In genomic region chr2:222845314-222845713, GRCh38 we compare ENCODE assay signal across 6 cellular contexts. TPM values are rescaled to one million over a fixed set of nuclear protein-coding genes. Genes with fewer than 3 reads are reported as not detected.
DNase-seq lines count a peak whose midpoint lies in the region; ATAC-seq, FAIRE-seq and TF ChIP-seq lines count a peak whose summit lies in the region.
"Not testable (repeated sequence)": the region's sequence is repeated elsewhere in the genome, so short reads cannot be mapped to it uniquely, and the experiment has no call there.

No MANE protein-coding gene starts in this region.

- not testable (repeated sequence) for FAIRE-seq in K562 (lab: Jason Lieb, UNC)

- H3K27me3 ChIP-seq in PC-3 (ENCODE audit: low read length); K562 (ENCODE audit: control insufficient read depth in 2 of 2, insufficient read depth in 2 of 2, low read length in 2 of 2); neutrophil: not testable (repeated sequence)

- peak overlapping the region; percentile 47; the same call in 1 of the 2 replicates for H3K9ac ChIP-seq in PC-3 (ENCODE audit: low read length)
- not testable (repeated sequence) for H3K9ac ChIP-seq in K562 (ENCODE audit: insufficient read depth in 1 of 2, low read depth in 2 of 2, low read length in 2 of 2)

- H3K79me2 ChIP-seq in PC-3 (ENCODE audit: low read length); K562 (ENCODE audit: control insufficient read depth, insufficient read depth, low read length): not testable (repeated sequence)

- H3K4me2 ChIP-seq in PC-3 (ENCODE audit: low read length), result peak overlapping the region; percentile 81
- H3K4me2 ChIP-seq in K562 (ENCODE audit: insufficient read depth, low read length), result not testable (repeated sequence)

- H3K4me1 ChIP-seq in PC-3 (ENCODE audit: insufficient read depth, low read length) (peaks cover 68% of the 10 kb centered on the region), neutrophil (ENCODE audit: control insufficient read depth in 1 of 2, insufficient read depth in 1 of 2, low read depth in 1 of 2, low read length in 1 of 2) (peaks cover 50 to 51% of the 10 kb centered on the region in 2 experiments)
- not testable (repeated sequence) for H3K4me1 ChIP-seq in K562 (replicated peaks in 1 of 2; ENCODE audit: control insufficient read depth in 2 of 2, insufficient read depth in 2 of 2, low read length in 2 of 2)

- H3K4me3 ChIP-seq in PC-3 (ENCODE audit: low read length); K562; neutrophil (ENCODE audit: low read depth in 1 of 2, low read length in 1 of 2): not testable (repeated sequence)

- H3K36me3 Mint-ChIP-seq in CD14-positive monocyte, result not testable (repeated sequence)

- peak overlapping the region; percentile 86 to 99 (median 97) for H3K27ac Mint-ChIP-seq in CD14-positive monocyte

- DNase-seq in CD14-positive monocyte (ENCODE audit: low spot score); PC-3; RWPE1 (ENCODE audit: low spot score); K562 (ENCODE audit: extremely low read depth in 1 of 4, low spot score in 3 of 4); epithelial cell of prostate (ENCODE audit: low read depth, low spot score): not testable (repeated sequence)

- not testable (repeated sequence) for TF ChIP-seq POLR2A in K562 (conservative IDR thresholded peaks at IDR 0.05)

- peak overlapping the region; percentile 90 for H3K27ac ChIP-seq in PC-3 (ENCODE audit: low read length)
- 0 out of 2 replicates have a peak overlapping the region, but pooled peaks have one; percentile 38 for H3K27ac ChIP-seq in RWPE1
- H3K27ac ChIP-seq in K562 (ENCODE audit: extremely low read depth, low read depth, low read length), result not testable (repeated sequence)
- peak overlapping the region; percentile 93 for H3K27ac ChIP-seq in epithelial cell of prostate
- H3K27ac ChIP-seq in neutrophil, result peak overlapping the region; percentile 91

- H3K9me3 Mint-ChIP-seq in CD14-positive monocyte, result not testable (repeated sequence)

- not testable (repeated sequence) for H2AFZ ChIP-seq in PC-3 (ENCODE audit: low read length); K562 (ENCODE audit: low read depth, low read length)

- POLR2A ChIA-PET in PC-3 (lab: Charles Lee; ENCODE audit: unreplicated experiment); RWPE1 (lab: Yijun Ruan, JAX; ENCODE audit: low non-redundant PET); K562 (lab: Yijun Ruan, JAX): not testable (repeated sequence)

- TF ChIP-seq EP300 in K562 (IDR thresholded peaks at IDR 0.05; ENCODE audit: low read length), result not testable (repeated sequence)

- not testable (repeated sequence) for TF ChIP-seq CTCF in CD14-positive monocyte (IDR thresholded peaks at IDR 0.05); PC-3 (conservative IDR thresholded peaks at IDR 0.05; ENCODE audit: low read depth, low read length); RWPE1 (conservative IDR thresholded peaks at IDR 0.05; ENCODE audit: low read depth); K562 (IDR thresholded peaks at IDR 0.05 in 2 of 3, conservative IDR thresholded peaks at IDR 0.05 in 1 of 3; ENCODE audit: insufficient read depth in 2 of 3, low read depth in 1 of 3, low read length in 3 of 3); neutrophil (IDR thresholded peaks at IDR 0.05)

- intact Hi-C loops in CD14-positive monocyte (cut with micrococcal nuclease); PC-3 (cut with micrococcal nuclease); K562 (cut with micrococcal nuclease): not testable (repeated sequence)

- ATAC-seq in PC-3, K562: not testable (repeated sequence)

- peaks cover 1 to 10% (median 3%) of the 10 kb centered on the region in 3 donors for H3K27me3 Mint-ChIP-seq in CD14-positive monocyte (ENCODE audit: low read depth in 3 of 3)

- not testable (repeated sequence) for H3K36me3 ChIP-seq in PC-3 (ENCODE audit: low read depth, low read length); K562 (ENCODE audit: control insufficient read depth, insufficient read depth, low read length); neutrophil

- in situ Hi-C loops in K562 (cut with MboI), result not testable (repeated sequence)

- CTCF ChIA-PET in PC-3 (lab: Charles Lee); RWPE1 (lab: Yijun Ruan, JAX); K562 (lab: Yijun Ruan, JAX; ENCODE audit: low intra/inter-chr PET ratio): not testable (repeated sequence)

- not testable (repeated sequence) for TF ChIP-seq RAD21 in K562 (CRISPR knock-in tag; conservative IDR thresholded peaks at IDR 0.05 in 1 of 2, IDR thresholded peaks at IDR 0.05 in 1 of 2)

- not testable (repeated sequence) for H4K20me1 ChIP-seq in PC-3 (ENCODE audit: low read length); K562 (replicated peaks; ENCODE audit: control insufficient read depth, insufficient read depth, low read length)

- BruUV-seq in PC-3 (replicated peaks; lab: Mats Ljungman, UMichigan); K562 (replicated peaks; lab: Mats Ljungman, UMichigan): not testable (repeated sequence)

- H3K9me3 ChIP-seq in PC-3 (ENCODE audit: low read length); K562 (replicated peaks; ENCODE audit: control insufficient read depth, insufficient read depth, low read depth, low read length); neutrophil: not testable (repeated sequence)

- not testable (repeated sequence) for H3K4me3 Mint-ChIP-seq in CD14-positive monocyte

- H3F3A ChIP-seq in PC-3 (ENCODE audit: low read length, unreplicated experiment), result peaks cover 11% of the 10 kb centered on the region

- not testable (repeated sequence) for H3K9me2 ChIP-seq in PC-3 (replicated peaks; ENCODE audit: low read length)

- not testable (repeated sequence) for H3K9me1 ChIP-seq in K562 (ENCODE audit: control insufficient read depth, insufficient read depth, low read length)

- WGBS in K562 (ENCODE audit: insufficient coverage, low coverage, missing lambda C conversion rate), result 40% methylated on average over 3 of the region's 3 CpGs

- peaks cover 52% of the 10 kb centered on the region for H3K4me1 Mint-ChIP-seq in CD14-positive monocyte

TF ChIP-seq in K562, 482 proteins besides CTCF, POLR2A, EP300 and RAD21:
- TF ChIP-seq C11orf30 (IDR thresholded peaks at IDR 0.05; ENCODE audit: low read depth) (peak; percentile 58; the same call in 1 of the 2 replicates), MAFK (IDR thresholded peaks at IDR 0.05; ENCODE audit: low read length) (peak; percentile 38; the same call in 1 of the 2 replicates), MAFF (IDR thresholded peaks at IDR 0.05; ENCODE audit: low read length) (0 out of 2 replicates have a peak, but pooled peaks have one; percentile 30), ZNF316 (IDR thresholded peaks at IDR 0.05) (peak; percentile 77)

RNA-seq across cellular contexts. Expression of gene ACSL3, which starts 15.5 kb away (rescaled TPM):
- 10 to 100 TPM; 19.9 to 24.4 TPM for polyA plus RNA-seq in CD14-positive monocyte
- total RNA-seq in PC-3 (2014; rRNA removed), result 216 and 236 TPM in 2 replicates
- total RNA-seq in K562 (2011; cell fraction: chromatin; rRNA removed; ENCODE audit: low replicate concordance), result 104 and 200 TPM in 2 replicates
- 86.9 and 118 TPM in 2 replicates for total RNA-seq in K562 (2011; cell fraction: nucleolus; rRNA removed)
- total RNA-seq in K562 (2011; cell fraction: nucleoplasm; rRNA removed), result 148 and 153 TPM in 2 replicates
- 88.2 and 99.7 TPM in 2 replicates for total RNA-seq in K562 (2014; rRNA removed)
- total RNA-seq in K562 (2014; rRNA removed; fragmentation: Illumina TruSeq; extraction: Trizol), result 123 and 145 TPM in 2 replicates
- total RNA-seq in K562 (2015; rRNA removed; fragmentation: Illumina TruSeq; extraction: Trizol), result 102 and 108 TPM in 2 replicates
- 78.7 and 85.2 TPM in 2 replicates for total RNA-seq in K562 (2021)
- 96.7 and 115 TPM in 2 replicates for polyA plus RNA-seq in K562 (2011; rRNA removed)
- polyA plus RNA-seq in K562 (2011; cell fraction: cytosol; rRNA removed), result 44.3 and 75.1 TPM in 2 replicates
- 31.8 and 43.0 TPM in 2 replicates for polyA plus RNA-seq in K562 (2011; cell fraction: nucleus; rRNA removed)
- 72.6 and 74.2 TPM in 2 replicates for polyA plus RNA-seq in K562 (2012)
- 69.4 and 78.8 TPM in 2 replicates for polyA plus RNA-seq in K562 (2014; fragmentation: Illumina TruSeq; extraction: Trizol)
- polyA plus RNA-seq in K562 (2014; fragmentation: Nextera tagmentation; extraction: Ambion mirVana), result 10 to 100 TPM; 21.3 to 28.0 TPM
- polyA plus RNA-seq in K562 (2014; rRNA removed), result 66.0 and 75.5 TPM in 2 replicates
- polyA minus RNA-seq in K562 (2011; rRNA and poly(A)+ RNA removed), result 184 and 219 TPM in 2 replicates
- 52.7 and 79.6 TPM in 2 replicates for polyA minus RNA-seq in K562 (2011; cell fraction: cytosol; rRNA and poly(A)+ RNA removed)
- 44.4 and 83.9 TPM in 2 replicates for polyA minus RNA-seq in K562 (2011; cell fraction: nucleus; rRNA and poly(A)+ RNA removed)
